Comparison of ENCODE assay signal across 8 cellular contexts in the genomic region with DNA sequence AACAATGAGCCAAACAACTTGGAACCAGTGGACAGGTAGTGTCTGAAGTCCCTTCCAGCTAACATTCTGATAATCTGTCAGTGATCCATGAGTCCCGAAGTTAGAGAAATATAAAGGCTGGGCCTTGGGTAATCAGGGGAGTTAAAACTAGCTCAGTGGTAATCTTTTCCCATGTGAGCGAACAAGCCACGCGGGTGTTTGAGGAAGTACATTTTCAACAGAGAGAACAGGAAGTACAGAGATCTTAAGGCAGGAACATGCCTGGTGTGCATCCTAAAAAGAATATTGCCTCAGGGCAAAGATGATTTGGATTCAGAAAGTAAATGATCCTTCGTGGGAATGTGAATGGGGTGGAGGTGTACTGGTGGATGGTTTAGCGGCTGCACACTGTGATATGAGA. TPM values are rescaled to one million over a fixed set of nuclear protein-coding genes. Genes with fewer than 3 reads are reported as not detected.
DNase-seq lines count a peak whose midpoint lies in the region; TF ChIP-seq lines count a peak whose summit lies in the region.

No MANE protein-coding gene starts in this region.

- no peak overlapping the region for H3K4me3 ChIP-seq in epithelial cell of proximal tubule (ENCODE audit: low read depth, low read length)

- DNase-seq in DMS153 (lab: John Stamatoyannopoulos, UW) (peak; percentile 24), DMS153 treated with DMSO at 0.1 percent for 48 hours (lab: John Stamatoyannopoulos, UW; ENCODE audit: unreplicated experiment) (no peak), NOMO-1 treated with DMSO at 0.1 percent for 48 hours (lab: John Stamatoyannopoulos, UW; ENCODE audit: unreplicated experiment) (peak; percentile 83), epithelial cell of proximal tubule (ENCODE audit: low read depth) (no peak), pons (ENCODE audit: low spot score) (peak; percentile 75), NCI-H2171 treated with DMSO at 0.1 percent for 48 hours (lab: John Stamatoyannopoulos, UW) (no peak), NCI-H1048 (lab: John Stamatoyannopoulos, UW) (no peak), NCI-H187 treated with DMSO at 0.1 percent for 48 hours (lab: John Stamatoyannopoulos, UW) (no peak)

- TF ChIP-seq CTCF in epithelial cell of proximal tubule (conservative IDR thresholded peaks at IDR 0.05; ENCODE audit: low read depth, low read length), result peak; percentile 4

RNA-seq across cellular contexts. Expression of a gene that starts 42.9 kb away (rescaled TPM):
- 16.2 and 20.8 TPM in 2 replicates for total RNA-seq in epithelial cell of proximal tubule

Comparison
In these comparisons a context has a peak if more than half of its experiments do, and no peak if none do; other contexts are left out.
1. DNase-seq: peak in DMS153 (single experiment), NOMO-1 treated with DMSO at 0.1 percent for 48 hours (single experiment) and pons (single experiment); none in DMS153 treated with DMSO at 0.1 percent for 48 hours (single experiment), epithelial cell of proximal tubule (single experiment), NCI-H2171 treated with DMSO at 0.1 percent for 48 hours (single experiment), NCI-H1048 (single experiment) and NCI-H187 treated with DMSO at 0.1 percent for 48 hours (single experiment).